In genomic region chr1:231603598-231604275, GRCh38 we compare ENCODE assay signal across 8 cellular contexts. TPM values are rescaled to one million over a fixed set of nuclear protein-coding genes. Genes with fewer than 3 reads are reported as not detected.
DNase-seq lines count a peak whose midpoint lies in the region; ATAC-seq and TF ChIP-seq lines count a peak whose summit lies in the region.

No MANE protein-coding gene starts in this region.

- CTCF ChIA-PET in activated B cell treated with CpG ODN at 0.5 μM for 24 hours (lab: Charles Lee): interaction anchor here (1.0 to 4.4 kb wide), 2 partner anchors 244 to 249 kb away, joined by 3 to 51 read pairs; no protein-coding TSS in a partner anchor

- POLR2A ChIA-PET in activated B cell treated with CpG ODN at 0.5 μM for 24 hours (lab: Charles Lee): interaction anchor here (0.6 to 1.5 kb wide), 4 partner anchors 23 to 283 kb away, joined by 3 to 8 read pairs (median 4); partner anchors contain the start of genes EXOC8 and SPRTN

- ATAC-seq in HG03196 (IDR thresholded peaks at IDR 0.05; ENCODE audit: unreplicated experiment) (peak; percentile 71), activated B cell treated with CpG ODN at 0.5 μM for 24 hours (ENCODE audit: low read depth) (peak; percentile 77), esophagus mucosa (peak; percentile 33), naive B cell (ENCODE audit: low read depth in 2 of 2) (peak; percentile 86 to 91)

- H3K9me3 Mint-ChIP-seq in activated B cell treated with CpG ODN at 0.5 μM for 24 hours (no peaks in the 10 kb centered on the region), naive B cell (no peaks in the 10 kb centered on the region)

- intact Hi-C loops in activated B cell treated with CpG ODN at 0.5 μM for 24 hours (cut with micrococcal nuclease): loop anchor here (1.0 kb wide), 3 partner anchors 9 to 288 kb away; no protein-coding TSS in a partner anchor

- H3K4me1 Mint-ChIP-seq in activated B cell treated with CpG ODN at 0.5 μM for 24 hours: peaks cover 16% of the 10 kb centered on the region
- H3K4me1 Mint-ChIP-seq in naive B cell: peaks cover 13 to 18% (median 16%) of the 10 kb centered on the region in 3 donors

- H3K4me3 ChIP-seq in GM12875 (ENCODE audit: low read depth, low read length): peak overlapping the region; percentile 36

- peak overlapping the region; percentile 89 for H3K4me3 Mint-ChIP-seq in activated B cell treated with CpG ODN at 0.5 μM for 24 hours
- H3K4me3 Mint-ChIP-seq in naive B cell: peak overlapping the region; percentile 84 to 94 (median 92)

- no peak for DNase-seq in AG09319 (ENCODE audit: extremely low read depth, low read depth)
- peak; percentile 78 for DNase-seq in NCI-H2227 treated with DMSO at 0.1 percent for 48 hours (lab: John Stamatoyannopoulos, UW)
- no peak for DNase-seq in activated B cell treated with CpG ODN at 0.5 μM for 24 hours
- peak; percentile 48 for DNase-seq in naive B cell
- no peak for DNase-seq in germinal center (ENCODE audit: low spot score)

- H3K27ac Mint-ChIP-seq in activated B cell treated with CpG ODN at 0.5 μM for 24 hours: peak overlapping the region; percentile 69
- H3K27ac Mint-ChIP-seq in naive B cell: peak overlapping the region; percentile 8 to 95 (median 72)

- H3K27me3 Mint-ChIP-seq in activated B cell treated with CpG ODN at 0.5 μM for 24 hours (peaks cover 4% of the 10 kb centered on the region), naive B cell (peaks cover 0 to 15% (median 0%) of the 10 kb centered on the region in 3 donors)

- peak; percentile 71 for TF ChIP-seq CTCF in AG09319 (IDR thresholded peaks at IDR 0.05; ENCODE audit: low read depth, low read length)
- TF ChIP-seq CTCF in GM12875 (IDR thresholded peaks at IDR 0.05; ENCODE audit: borderline replicate concordance, insufficient read depth, low read depth, low read length): peak; percentile 56
- no peak for TF ChIP-seq CTCF in activated B cell treated with CpG ODN at 0.5 μM for 24 hours (IDR thresholded peaks at IDR 0.05)

- H3K36me3 Mint-ChIP-seq in activated B cell treated with CpG ODN at 0.5 μM for 24 hours (ENCODE audit: low read depth) (no peaks in the 10 kb centered on the region), naive B cell (no peaks in the 10 kb centered on the region)

RNA-seq across cellular contexts. Expression of gene DISC1, which starts 22.9 kb away (rescaled TPM):
- 2.4 TPM in 2 replicates for total RNA-seq in activated B cell treated with CpG ODN at 0.5 μM for 24 hours
- total RNA-seq in esophagus mucosa: 2.4 TPM
- polyA plus RNA-seq in naive B cell (ENCODE audit: low read depth in 6 of 6): 1 to 10 TPM in 5 of 6 donors, not detected in 1; 1.3 to 2.2 (median 2.1) TPM

Comparison
In these comparisons a context has a peak if more than half of its experiments do, and no peak if none do; other contexts are left out.
1. DNase-seq: peak in NCI-H2227 treated with DMSO at 0.1 percent for 48 hours (single experiment) and naive B cell (single experiment); none in AG09319 (single experiment), activated B cell treated with CpG ODN at 0.5 μM for 24 hours (single experiment) and germinal center (single experiment).
2. ATAC-seq: peak in every context shown above with its lines; median percentile 88 in naive B cell; 77 in activated B cell treated with CpG ODN at 0.5 μM for 24 hours; 71 in HG03196; 33 in esophagus mucosa.